ENCODE assay signal across 1 cellular context in genomic region chr19:47243776-47244547, GRCh38.
TF ChIP-seq lines count a peak whose summit lies in the region.

No MANE protein-coding gene starts in this region.

TF ChIP-seq in GM12878, 131 proteins besides CTCF, POLR2A, EP300 and RAD21 (continued from another document):
- TF ChIP-seq, protein P1, sequence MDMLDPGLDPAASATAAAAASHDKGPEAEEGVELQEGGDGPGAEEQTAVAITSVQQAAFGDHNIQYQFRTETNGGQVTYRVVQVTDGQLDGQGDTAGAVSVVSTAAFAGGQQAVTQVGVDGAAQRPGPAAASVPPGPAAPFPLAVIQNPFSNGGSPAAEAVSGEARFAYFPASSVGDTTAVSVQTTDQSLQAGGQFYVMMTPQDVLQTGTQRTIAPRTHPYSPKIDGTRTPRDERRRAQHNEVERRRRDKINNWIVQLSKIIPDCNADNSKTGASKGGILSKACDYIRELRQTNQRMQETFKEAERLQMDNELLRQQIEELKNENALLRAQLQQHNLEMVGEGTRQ (IDR thresholded peaks at IDR 0.05; ENCODE audit: borderline replicate concordance, low read depth, low read length), result no peak
- TF ChIP-seq RCOR1 (conservative IDR thresholded peaks at IDR 0.05; ENCODE audit: low read depth, low read length), result no peak
- TF ChIP-seq PKNOX1 (IDR thresholded peaks at IDR 0.05), result 0 out of 2 replicates have a peak, but pooled peaks have one; percentile 5
- no peak for TF ChIP-seq SUZ12 (IDR thresholded peaks at IDR 0.05; ENCODE audit: unreplicated experiment)
- TF ChIP-seq TCF12 (IDR thresholded peaks at IDR 0.05; ENCODE audit: low read depth, low read length), result 0 out of 2 replicates have a peak, but pooled peaks have one; percentile 26
- TF ChIP-seq NR2F1 (conservative IDR thresholded peaks at IDR 0.05), result 0 out of 2 replicates have a peak, but pooled peaks have one; percentile 36
- TF ChIP-seq, protein P2, sequence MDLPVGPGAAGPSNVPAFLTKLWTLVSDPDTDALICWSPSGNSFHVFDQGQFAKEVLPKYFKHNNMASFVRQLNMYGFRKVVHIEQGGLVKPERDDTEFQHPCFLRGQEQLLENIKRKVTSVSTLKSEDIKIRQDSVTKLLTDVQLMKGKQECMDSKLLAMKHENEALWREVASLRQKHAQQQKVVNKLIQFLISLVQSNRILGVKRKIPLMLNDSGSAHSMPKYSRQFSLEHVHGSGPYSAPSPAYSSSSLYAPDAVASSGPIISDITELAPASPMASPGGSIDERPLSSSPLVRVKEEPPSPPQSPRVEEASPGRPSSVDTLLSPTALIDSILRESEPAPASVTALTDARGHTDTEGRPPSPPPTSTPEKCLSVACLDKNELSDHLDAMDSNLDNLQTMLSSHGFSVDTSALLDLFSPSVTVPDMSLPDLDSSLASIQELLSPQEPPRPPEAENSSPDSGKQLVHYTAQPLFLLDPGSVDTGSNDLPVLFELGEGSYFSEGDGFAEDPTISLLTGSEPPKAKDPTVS (IDR thresholded peaks at IDR 0.05; ENCODE audit: low read depth, low read length), result no peak
- TF ChIP-seq ATF2 (IDR thresholded peaks at IDR 0.05; ENCODE audit: low read length), result peak; percentile 65
- TF ChIP-seq ZSCAN29 (IDR thresholded peaks at IDR 0.05), result no peak
- TF ChIP-seq PML (IDR thresholded peaks at IDR 0.05; ENCODE audit: low read length), result peak; percentile 18; the same call in 1 of the 2 replicates
- 0 out of 2 replicates have a peak, but pooled peaks have one; percentile 51 for TF ChIP-seq CHD4 (IDR thresholded peaks at IDR 0.05)
- TF ChIP-seq ATF3 (IDR thresholded peaks at IDR 0.05; ENCODE audit: borderline replicate concordance, extremely low read depth, low read depth, low read length), result 0 out of 2 replicates have a peak, but pooled peaks have one; percentile 2
- peak; percentile 94 for TF ChIP-seq IKZF1 (conservative IDR thresholded peaks at IDR 0.05)
- peak; percentile 39 for TF ChIP-seq MYC (IDR thresholded peaks at IDR 0.05; ENCODE audit: insufficient read depth, insufficient read length, insufficient replicate concordance, low read length, severe bottlenecking)
- 0 out of 2 replicates have a peak, but pooled peaks have one; percentile 41 for TF ChIP-seq ESRRA (IDR thresholded peaks at IDR 0.05; ENCODE audit: low read length)
- peak; percentile 87 for TF ChIP-seq ATF7 (IDR thresholded peaks at IDR 0.05; ENCODE audit: low read depth)
- TF ChIP-seq NR2C2 (IDR thresholded peaks at IDR 0.05; ENCODE audit: borderline replicate concordance, control insufficient read depth, insufficient read length, low read depth), result no peak
- 0 out of 2 replicates have a peak, but pooled peaks have one; percentile 20 for TF ChIP-seq TCF3 (IDR thresholded peaks at IDR 0.05; ENCODE audit: borderline replicate concordance, insufficient read depth, low read depth, low read length)
- TF ChIP-seq CBX5 (IDR thresholded peaks at IDR 0.05; ENCODE audit: low read depth), result peak; percentile 65; the same call in 1 of the 2 replicates
- peak; percentile 99 for TF ChIP-seq SMARCA5 (IDR thresholded peaks at IDR 0.05)
- TF ChIP-seq KDM1A (IDR thresholded peaks at IDR 0.05; ENCODE audit: borderline replicate concordance), result peak; percentile 75; the same call in 1 of the 2 replicates
- TF ChIP-seq RUNX3 (IDR thresholded peaks at IDR 0.05; ENCODE audit: low read length), result peak; percentile 38
- TF ChIP-seq WRNIP1 (IDR thresholded peaks at IDR 0.05; ENCODE audit: borderline replicate concordance, low read depth, low read length), result no peak
- peak; percentile 98 for TF ChIP-seq ZNF217 (IDR thresholded peaks at IDR 0.05)
- 0 out of 2 replicates have a peak, but pooled peaks have one; percentile 1 for TF ChIP-seq SPI1 (IDR thresholded peaks at IDR 0.05; ENCODE audit: borderline replicate concordance, insufficient read depth, low read depth, low read length)
- no peak; the same call in 1 of the 2 replicates for TF ChIP-seq JUNB (IDR thresholded peaks at IDR 0.05)
- peak; percentile 89 for TF ChIP-seq SMC3 (IDR thresholded peaks at IDR 0.05; ENCODE audit: borderline replicate concordance, low read length)
- peak; percentile 88; the same call in 1 of the 2 replicates for TF ChIP-seq GATAD2B (conservative IDR thresholded peaks at IDR 0.05; ENCODE audit: low read depth)
- peak; percentile 70 for TF ChIP-seq EED (IDR thresholded peaks at IDR 0.05; ENCODE audit: low read depth)
- peak; percentile 28; the same call in 1 of the 2 replicates for TF ChIP-seq HDGF (IDR thresholded peaks at IDR 0.05)
- TF ChIP-seq ZBTB40 (IDR thresholded peaks at IDR 0.05; ENCODE audit: borderline replicate concordance), result peak; percentile 66; the same call in 1 of the 2 replicates
- TF ChIP-seq YY1 (IDR thresholded peaks at IDR 0.05; ENCODE audit: low read depth, low read length), result peak; percentile 55
- peak; percentile 94; the same call in 1 of the 2 replicates for TF ChIP-seq RB1 (IDR thresholded peaks at IDR 0.05; ENCODE audit: borderline replicate concordance)
- TF ChIP-seq BHLHE40 (IDR thresholded peaks at IDR 0.05; ENCODE audit: borderline replicate concordance in 1 of 2, low read depth in 2 of 2, low read length in 1 of 2), result peak; percentile 96 to 98
- TF ChIP-seq TBL1XR1 (IDR thresholded peaks at IDR 0.05; ENCODE audit: low read depth, low read length), result no peak
- peak in 1 of 2 experiments; percentile 41; a peak in 1 of 3 replicates for TF ChIP-seq EGR1 (IDR thresholded peaks at IDR 0.05; ENCODE audit: borderline replicate concordance in 1 of 2, low read depth in 2 of 2, low read length in 2 of 2)
- peak; percentile 79 to 86 for TF ChIP-seq IKZF2 (IDR thresholded peaks at IDR 0.05)
- no peak; the same call in 1 of the 2 replicates for TF ChIP-seq CHD2 (IDR thresholded peaks at IDR 0.05; ENCODE audit: borderline replicate concordance, low read depth, low read length)
- TF ChIP-seq MAX (IDR thresholded peaks at IDR 0.05; ENCODE audit: low read depth, low read length), result peak; percentile 52
- peak; percentile 86 for TF ChIP-seq LARP7 (IDR thresholded peaks at IDR 0.05)
- TF ChIP-seq, protein P3, sequence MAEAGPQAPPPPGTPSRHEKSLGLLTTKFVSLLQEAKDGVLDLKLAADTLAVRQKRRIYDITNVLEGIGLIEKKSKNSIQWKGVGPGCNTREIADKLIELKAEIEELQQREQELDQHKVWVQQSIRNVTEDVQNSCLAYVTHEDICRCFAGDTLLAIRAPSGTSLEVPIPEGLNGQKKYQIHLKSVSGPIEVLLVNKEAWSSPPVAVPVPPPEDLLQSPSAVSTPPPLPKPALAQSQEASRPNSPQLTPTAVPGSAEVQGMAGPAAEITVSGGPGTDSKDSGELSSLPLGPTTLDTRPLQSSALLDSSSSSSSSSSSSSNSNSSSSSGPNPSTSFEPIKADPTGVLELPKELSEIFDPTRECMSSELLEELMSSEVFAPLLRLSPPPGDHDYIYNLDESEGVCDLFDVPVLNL (IDR thresholded peaks at IDR 0.05; ENCODE audit: low read depth, low read length), result peak; percentile 8; the same call in 1 of the 2 replicates
- TF ChIP-seq POLR2AphosphoS5 (IDR thresholded peaks at IDR 0.05; ENCODE audit: low read length), result 0 out of 2 replicates have a peak, but pooled peaks have one; percentile 26
- no peak for TF ChIP-seq KAT2A (conservative IDR thresholded peaks at IDR 0.05; ENCODE audit: control insufficient read depth, low read depth, low read length)
- peak; percentile 37; the same call in 1 of the 2 replicates for TF ChIP-seq SIN3A (IDR thresholded peaks at IDR 0.05; ENCODE audit: low read depth, low read length)
- no peak for TF ChIP-seq NRF1 (conservative IDR thresholded peaks at IDR 0.05; ENCODE audit: low read depth, low read length)
- 0 out of 2 replicates have a peak, but pooled peaks have one; percentile 62 for TF ChIP-seq MTA3 (IDR thresholded peaks at IDR 0.05; ENCODE audit: borderline replicate concordance, low read length)
TF ChIP-seq in GM12878: peak in this region for 49.
